16 cellular contexts compared by ENCODE assay signal in genomic region chr3:71372911-71373637, GRCh38.
DNase-seq lines count a peak whose midpoint lies in the region; ATAC-seq and TF ChIP-seq lines count a peak whose summit lies in the region.
"Had no signal": no experiment of that assay in that cellular context is flagged by ENCODE, and none has a peak within 500 bp of the region (broad histone marks: within the 10 kb centered on the region; RNA-seq: fewer than 3 reads in every experiment).

No MANE protein-coding gene starts in this region.

- no TSS peak for BruUV-seq in OCI-LY7 (replicated peaks; lab: Mats Ljungman, UMichigan)

- intact Hi-C loops in OCI-LY7 (cut with micrococcal nuclease; ENCODE audit: unreplicated experiment) = loop anchor here (10.0 kb wide), 1 partner anchor 368 kb away; no protein-coding TSS in a partner anchor

- H3K27ac ChIP-seq in OCI-LY7 (ENCODE audit: low read depth, low read length, poor library complexity, severe bottlenecking) = no peak overlapping the region
- peak overlapping the region; percentile 69 for H3K27ac ChIP-seq in effector memory CD4-positive, alpha-beta T cell (ENCODE audit: insufficient read depth, low read length, poor library complexity, severe bottlenecking)
- H3K27ac ChIP-seq in thymus (ENCODE audit: low read depth) = peak overlapping the region; percentile 89
- H3K27ac ChIP-seq: dorsolateral prefrontal cortex had no signal

- 14% methylated on average over 6 of the region's 6 CpGs for WGBS in thymus

- H3K36me3 ChIP-seq in OCI-LY7 (ENCODE audit: insufficient read depth, low read length) (no peaks in the 10 kb centered on the region), thymus (ENCODE audit: control insufficient read depth, insufficient read depth) (no peaks in the 10 kb centered on the region)
- H3K36me3 ChIP-seq in effector memory CD4-positive, alpha-beta T cell (ENCODE audit: control insufficient read depth, insufficient read depth, low read length) = no peaks in the 10 kb centered on the region

- DNase-seq in activated naive CD4-positive, alpha-beta T cell treated with Interleukin-2 at 50 U/mL for 16 hours = no peak
- DNase-seq in OCI-LY7 (ENCODE audit: low spot score) = peak; percentile 62
- DNase-seq in effector memory CD4-positive, alpha-beta T cell = no peak
- DNase-seq in RPMI8226 = no peak
- no peak for DNase-seq in SIG-M5 treated with dmso at 0.1 percent for 504 hours (lab: John Stamatoyannopoulos, UW; ENCODE audit: unreplicated experiment)
- DNase-seq: activated CD4-positive, alpha-beta T cell treated with anti-CD3 and anti-CD28 coated beads, Interleukin-2, amount 50 U/mL, for 1 hour; activated effector memory CD4-positive, alpha-beta T cell treated with anti-CD3 and anti-CD28 coated beads, Interleukin-2, amount 50 U/mL, for 16 hours; Calu3; dorsolateral prefrontal cortex; GDM1; Kasumi-1; NCI-H226; substantia nigra had no signal

- H3K4me3 ChIP-seq in OCI-LY7 (ENCODE audit: low read depth, low read length, poor library complexity, severe bottlenecking) (peak overlapping the region; percentile 19), thymus (ENCODE audit: low read length) (peak overlapping the region; percentile 28)
- H3K4me3 ChIP-seq in effector memory CD4-positive, alpha-beta T cell (ENCODE audit: insufficient read depth, low read depth, low read length, poor library complexity, severe bottlenecking) = no peak overlapping the region
- H3K4me3 ChIP-seq: dorsolateral prefrontal cortex had no signal

- no peaks in the 10 kb centered on the region for H3K9me3 ChIP-seq in OCI-LY7 (ENCODE audit: low read length)
- H3K9me3 ChIP-seq in effector memory CD4-positive, alpha-beta T cell (ENCODE audit: control insufficient read depth, low read length) = no peaks in the 10 kb centered on the region
- H3K9me3 ChIP-seq in thymus (ENCODE audit: control insufficient read depth) = no peaks in the 10 kb centered on the region

- no peak for ATAC-seq in HG03342 (IDR thresholded peaks at IDR 0.05; ENCODE audit: unreplicated experiment)

- H3K9me3 Mint-ChIP-seq in activated naive CD4-positive, alpha-beta T cell treated with anti-CD3 and anti-CD28 coated beads, Interleukin-2, amount 50 U/mL, for 24 hours = no peaks in the 10 kb centered on the region

- H3K79me2 ChIP-seq in OCI-LY7 (ENCODE audit: insufficient read depth, low read depth, low read length) = peaks cover 21% of the 10 kb centered on the region; the same call in 1 of the 2 replicates

- H3K4me1 Mint-ChIP-seq in activated naive CD4-positive, alpha-beta T cell treated with anti-CD3 and anti-CD28 coated beads, Interleukin-2, amount 50 U/mL, for 24 hours = peaks cover 91% of the 10 kb centered on the region

- peak overlapping the region; percentile 81 for H3K4me3 Mint-ChIP-seq in activated naive CD4-positive, alpha-beta T cell treated with anti-CD3 and anti-CD28 coated beads, Interleukin-2, amount 50 U/mL, for 24 hours

- CTCF ChIA-PET in OCI-LY7 (lab: Charles Lee; ENCODE audit: unreplicated experiment) = interaction anchor here (1.0 kb wide), 1 partner anchor 9 kb away, joined by 3 read pairs; no protein-coding TSS in a partner anchor

- H3K36me3 Mint-ChIP-seq in activated naive CD4-positive, alpha-beta T cell treated with anti-CD3 and anti-CD28 coated beads, Interleukin-2, amount 50 U/mL, for 24 hours = peaks cover 14% of the 10 kb centered on the region

- H3K27me3 ChIP-seq in effector memory CD4-positive, alpha-beta T cell (replicated peaks; ENCODE audit: control insufficient read depth, insufficient read depth, low read length, poor library complexity, severe bottlenecking) = no peaks in the 10 kb centered on the region
- no peaks in the 10 kb centered on the region for H3K27me3 ChIP-seq in thymus (ENCODE audit: control insufficient read depth, insufficient read depth)
- H3K27me3 ChIP-seq: dorsolateral prefrontal cortex had no signal

- no peaks in the 10 kb centered on the region; the same call in 1 of the 2 replicates for H4K20me1 ChIP-seq in OCI-LY7 (ENCODE audit: insufficient read depth, low read length)

- no peaks in the 10 kb centered on the region for H3K27me3 Mint-ChIP-seq in activated naive CD4-positive, alpha-beta T cell treated with anti-CD3 and anti-CD28 coated beads, Interleukin-2, amount 50 U/mL, for 24 hours

- no peaks in the 10 kb centered on the region for H3K9me2 ChIP-seq in OCI-LY7 (ENCODE audit: insufficient read depth, low read length)

- POLR2A ChIA-PET in OCI-LY7 (lab: Charles Lee) = interaction anchor here (0.9 to 6.6 kb wide), 8 partner anchors 8 to 180 kb away, joined by 3 to 54 read pairs (median 4); no protein-coding TSS in a partner anchor

- no peak overlapping the region for H2AFZ ChIP-seq in OCI-LY7 (ENCODE audit: low read length)

- peak overlapping the region; percentile 56 for H3K4me2 ChIP-seq in OCI-LY7 (ENCODE audit: low read length)

- H3K27ac Mint-ChIP-seq in activated naive CD4-positive, alpha-beta T cell treated with anti-CD3 and anti-CD28 coated beads, Interleukin-2, amount 50 U/mL, for 24 hours = peak overlapping the region; percentile 94

- H3K4me1 ChIP-seq in OCI-LY7 (ENCODE audit: insufficient read depth, low read length, poor library complexity, severe bottlenecking) (peaks cover 52% of the 10 kb centered on the region), thymus (ENCODE audit: control insufficient read depth, insufficient read depth, low read length) (peaks cover 35% of the 10 kb centered on the region)
- H3K4me1 ChIP-seq in effector memory CD4-positive, alpha-beta T cell (ENCODE audit: control insufficient read depth, insufficient read depth, low read length, poor library complexity, severe bottlenecking) = peaks cover 9% of the 10 kb centered on the region

- no peak for TF ChIP-seq CTCF in OCI-LY7 (conservative IDR thresholded peaks at IDR 0.05; ENCODE audit: low read length)
